ENCODE assay signal across 8 cellular contexts in genomic region chr13:31909889-31910551, GRCh38.
DNase-seq lines count a peak whose midpoint lies in the region; ATAC-seq and TF ChIP-seq lines count a peak whose summit lies in the region.

No MANE protein-coding gene starts in this region.

- no peak overlapping the region for H4K5ac ChIP-seq in mesendoderm (ENCODE audit: low read length)

- no peak overlapping the region for H2BK5ac ChIP-seq in mesendoderm (ENCODE audit: low read length)

- H2AK5ac ChIP-seq in mesendoderm (ENCODE audit: low read length), result no peak overlapping the region

- H3K27ac ChIP-seq in mesendoderm (ENCODE audit: low read depth, low read length) (no peak overlapping the region), stomach (peak overlapping the region in 1 of 5 donors; percentile 22)

- H3K27me3 ChIP-seq in BJ (ENCODE audit: control insufficient read depth, insufficient read depth, low read length), result no peaks in the 10 kb centered on the region
- H3K27me3 ChIP-seq in mesendoderm (ENCODE audit: insufficient read depth, low read length, poor library complexity), result no peaks in the 10 kb centered on the region
- H3K27me3 ChIP-seq in stomach, result no peaks in the 10 kb centered on the region

- H3K4me3 ChIP-seq in BJ (ENCODE audit: low read depth, low read length) (no peak overlapping the region), WI38 (ENCODE audit: low read depth, low read length) (no peak overlapping the region), mesendoderm (ENCODE audit: low read length) (no peak overlapping the region), stomach (no peak overlapping the region)

- CTCF ChIA-PET in BJ (lab: Yijun Ruan, JAX), result interaction anchor here (0.5 to 3.9 kb wide), 43 partner anchors 9 to 730 kb away, joined by 3 to 50 read pairs (median 4); partner anchors contain the start of genes BRCA2 and ZAR1L

- H3K4me2 ChIP-seq in mesendoderm (ENCODE audit: low read length), result no peak overlapping the region

- no peak for TF ChIP-seq POLR2A in stomach (IDR thresholded peaks at IDR 0.05)

- H3K4me1 ChIP-seq in mesendoderm (ENCODE audit: control insufficient read depth, low read depth, low read length) (peaks cover 5% of the 10 kb centered on the region), stomach (peaks cover 0 to 46% (median 8%) of the 10 kb centered on the region in 4 donors)

- H3K9ac ChIP-seq in mesendoderm (ENCODE audit: low read length), result no peak overlapping the region

- TF ChIP-seq EP300 in stomach (IDR thresholded peaks at IDR 0.05), result no peak

- no peak overlapping the region for H3K4ac ChIP-seq in mesendoderm (ENCODE audit: low read depth, low read length)

- H3K23ac ChIP-seq in mesendoderm (ENCODE audit: low read length), result no peak overlapping the region

- H3K79me1 ChIP-seq in mesendoderm (ENCODE audit: low read length), result no peaks in the 10 kb centered on the region

- no CpG with 5 or more reads among the region's 5 CpGs for WGBS in mesendoderm (ENCODE audit: extremely low coverage, insufficient coverage, low lambda C conversion rate)
- 1 to 2% (median 1%) methylated on average over 5 of the region's 5 CpGs for WGBS in stomach, 5 donors

- no peak for ATAC-seq in HG03139 (IDR thresholded peaks at IDR 0.05; ENCODE audit: unreplicated experiment)

- H3K79me2 ChIP-seq in mesendoderm (ENCODE audit: control insufficient read depth, insufficient read depth, low read length), result no peaks in the 10 kb centered on the region

- no peaks in the 10 kb centered on the region for H3K9me3 ChIP-seq in stomach

- H3K18ac ChIP-seq in mesendoderm (ENCODE audit: low read length), result no peak overlapping the region

- POLR2A ChIA-PET in BJ (lab: Charles Lee), result interaction anchor here (0.5 kb wide), 2 partner anchors 476 to 629 kb away, joined by 3 read pairs; partner anchors contain the start of gene N4BP2L2

- H2BK120ac ChIP-seq in mesendoderm (ENCODE audit: low read depth, low read length), result no peak overlapping the region

- H2BK15ac ChIP-seq in mesendoderm (replicated peaks; ENCODE audit: low read depth), result no peak overlapping the region

- H4K8ac ChIP-seq in mesendoderm (ENCODE audit: low read depth, low read length), result no peak overlapping the region

- intact Hi-C loops in stomach (cut with DNase I; ENCODE audit: low total_unique reads), result loop anchor here (10.0 kb wide), 1 partner anchor 395 kb away; no protein-coding TSS in a partner anchor

- H3K36me3 ChIP-seq in BJ (ENCODE audit: control insufficient read depth, insufficient read depth, low read length) (no peaks in the 10 kb centered on the region), mesendoderm (ENCODE audit: control insufficient read depth, insufficient read depth, low read length) (no peaks in the 10 kb centered on the region), stomach (no peaks in the 10 kb centered on the region)

- TF ChIP-seq CTCF in BJ (IDR thresholded peaks at IDR 0.05; ENCODE audit: insufficient read depth, low read depth, low read length) (peak; percentile 81), GM20000 (IDR thresholded peaks at IDR 0.05; ENCODE audit: extremely low read depth, missing control alignments) (peak; percentile 44), WI38 (IDR thresholded peaks at IDR 0.05; ENCODE audit: low read depth, low read length) (peak; percentile 61), stomach (IDR thresholded peaks at IDR 0.05) (peak in 5 of 7 experiments; percentile 69 to 84 (median 81))

- no peak for DNase-seq in BJ (ENCODE audit: low read depth)
- DNase-seq in GM20000 (ENCODE audit: low spot score), result peak; percentile 36
- DNase-seq in NCI-H2107 treated with DMSO at 0.1 percent for 48 hours (lab: John Stamatoyannopoulos, UW; ENCODE audit: unreplicated experiment), result peak; percentile 73
- peak; percentile 47 for DNase-seq in effector CD4-positive, alpha-beta T cell
- peak; percentile 66 for DNase-seq in mesendoderm
- peak; percentile 53 for DNase-seq in stomach

- no peak overlapping the region for H3K56ac ChIP-seq in mesendoderm (ENCODE audit: low read length)
